18 cellular contexts compared by ENCODE assay signal in the genomic region with DNA sequence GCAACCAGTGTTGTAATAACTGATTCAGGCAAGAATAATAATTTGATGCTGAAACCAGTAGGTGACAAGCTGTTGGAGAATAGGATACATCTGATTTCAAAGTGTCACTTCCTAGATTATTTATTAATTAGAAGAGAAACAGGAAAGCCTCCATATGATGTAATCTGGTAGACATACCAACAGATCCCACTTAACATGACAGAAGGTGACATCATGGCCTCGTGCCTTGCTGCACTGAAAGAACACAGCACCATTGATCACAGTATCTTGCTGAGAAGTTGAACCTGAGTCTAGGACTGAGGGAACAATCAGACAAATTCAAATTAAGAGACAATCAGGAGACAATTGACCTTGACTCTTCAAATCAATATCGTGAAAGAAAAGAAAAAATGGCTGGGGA.
"Had no signal": no experiment of that assay in that cellular context is flagged by ENCODE, and none has a peak within 500 bp of the region (broad histone marks: within the 10 kb centered on the region; RNA-seq: fewer than 3 reads in every experiment).

No MANE protein-coding gene starts in this region.

- H3K27me3 ChIP-seq: ascending aorta, cardiac muscle cell, esophagus squamous epithelium, heart left ventricle, left lung, neural progenitor cell, pancreas, uterus had no signal

- H3K4me3 ChIP-seq: ascending aorta, cardiac muscle cell, esophagus squamous epithelium, heart left ventricle, left lung, neural progenitor cell, pancreas, skin epidermis, uterus had no signal

- H3K4me1 ChIP-seq: ascending aorta, esophagus squamous epithelium, heart left ventricle, left lung, pancreas, uterus had no signal

- H3K27ac Mint-ChIP-seq: activated CD4-positive, alpha-beta memory T cell treated with anti-CD3 and anti-CD28 coated beads, Interleukin-2, amount 10 ng/mL, durations not matched to agents 7 days and 5 days; activated naive CD8-positive, alpha-beta T cell treated with anti-CD3 and anti-CD28 coated beads, Interleukin-2, amount 10 ng/mL, durations not matched to agents 7 days and 5 days; activated T-cell treated with anti-CD3 and anti-CD28 coated beads, Interleukin-2, amount 50 U/mL, for 72 hours; neural progenitor cell; T-helper 2 cell treated with Interferon-gamma antibody and Interleukin-4, amounts not matched to agents 5 μg/mL and 100 μg/mL, for 36 hours had no signal

- H3K9me3 ChIP-seq: ascending aorta, heart left ventricle, pancreas, uterus had no signal

- H3K27me3 Mint-ChIP-seq: activated CD4-positive, alpha-beta memory T cell treated with anti-CD3 and anti-CD28 coated beads, Interleukin-2, amount 10 ng/mL, durations not matched to agents 7 days and 5 days; activated naive CD8-positive, alpha-beta T cell treated with anti-CD3 and anti-CD28 coated beads, Interleukin-2, amount 10 ng/mL, durations not matched to agents 7 days and 5 days had no signal

- H3K36me3 Mint-ChIP-seq: activated naive CD8-positive, alpha-beta T cell treated with anti-CD3 and anti-CD28 coated beads, Interleukin-2, amount 10 ng/mL, durations not matched to agents 7 days and 5 days; neural progenitor cell had no signal

- FAIRE-seq: islet of Langerhans, pancreas had no signal

- H3K36me3 ChIP-seq: ascending aorta, cardiac muscle cell, esophagus squamous epithelium, heart left ventricle, left lung, neural progenitor cell, pancreas, uterus had no signal

- H3K27ac ChIP-seq: ascending aorta, cardiac muscle cell, esophagus squamous epithelium, heart left ventricle, left lung, neural progenitor cell, pancreas, skin epidermis, uterus had no signal

- DNase-seq: activated CD4-positive, alpha-beta memory T cell treated with anti-CD3 and anti-CD28 coated beads, Interleukin-2, amount 10 ng/mL, durations not matched to agents 7 days and 5 days; activated CD4-positive, alpha-beta T cell treated with anti-CD3 and anti-CD28 coated beads for 1 hour; activated CD8-positive, alpha-beta memory T cell treated with anti-CD3 and anti-CD28 coated beads, Interleukin-2, amount 50 U/mL, for 4 hours; activated gamma-delta T cell treated with Interleukin-2 at 50 U/mL for 16 hours; activated naive CD8-positive, alpha-beta T cell treated with anti-CD3 and anti-CD28 coated beads, Interleukin-2, amount 10 ng/mL, durations not matched to agents 7 days and 5 days; activated T-cell treated with anti-CD3 and anti-CD28 coated beads, Interleukin-2, amount 50 U/mL, for 72 hours; esophagus squamous epithelium; foreskin fibroblast; heart left ventricle; left lung; pancreas; uterus had no signal

- H3K4me1 Mint-ChIP-seq: activated CD4-positive, alpha-beta memory T cell treated with anti-CD3 and anti-CD28 coated beads, Interleukin-2, amount 10 ng/mL, durations not matched to agents 7 days and 5 days; activated naive CD8-positive, alpha-beta T cell treated with anti-CD3 and anti-CD28 coated beads, Interleukin-2, amount 10 ng/mL, durations not matched to agents 7 days and 5 days; neural progenitor cell had no signal

- H3K4me3 Mint-ChIP-seq: activated CD4-positive, alpha-beta memory T cell treated with anti-CD3 and anti-CD28 coated beads, Interleukin-2, amount 10 ng/mL, durations not matched to agents 7 days and 5 days; activated naive CD8-positive, alpha-beta T cell treated with anti-CD3 and anti-CD28 coated beads, Interleukin-2, amount 10 ng/mL, durations not matched to agents 7 days and 5 days; activated T-cell treated with anti-CD3 and anti-CD28 coated beads, Interleukin-2, amount 50 U/mL, for 72 hours; neural progenitor cell; T-helper 2 cell treated with Interferon-gamma antibody and Interleukin-4, amounts not matched to agents 5 μg/mL and 100 μg/mL, for 36 hours had no signal

- H3K9me3 Mint-ChIP-seq: neural progenitor cell had no signal
